Comparison of ENCODE assay signal across 11 cellular contexts in the genomic region with DNA sequence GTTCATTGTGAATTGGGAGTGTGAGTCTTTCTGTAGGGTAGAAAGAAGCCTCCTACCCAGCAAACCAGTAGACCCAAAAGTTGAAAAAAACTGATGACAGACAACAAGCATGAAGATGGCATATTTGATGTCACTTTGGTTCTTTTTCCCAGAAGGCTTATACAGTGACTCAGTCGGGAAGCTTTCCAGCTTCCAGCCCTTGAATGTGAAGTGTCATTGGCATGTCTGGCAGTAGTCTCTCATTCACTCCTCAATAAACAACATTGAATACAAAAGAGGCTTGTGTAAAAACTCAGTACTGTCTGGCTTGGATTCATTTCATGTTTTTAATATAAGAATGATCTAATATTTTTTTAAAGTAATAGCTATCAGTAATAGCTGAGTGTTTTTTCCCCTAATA.
DNase-seq lines count a peak whose midpoint lies in the region; ATAC-seq, FAIRE-seq and TF ChIP-seq lines count a peak whose summit lies in the region.
"Had no signal": no experiment of that assay in that cellular context is flagged by ENCODE, and none has a peak within 500 bp of the region (broad histone marks: within the 10 kb centered on the region; RNA-seq: fewer than 3 reads in every experiment).

No MANE protein-coding gene starts in this region.

- POLR2A ChIA-PET in SK-N-SH (lab: Yijun Ruan, JAX): no interaction called here

- H3F3A ChIP-seq in SK-N-SH (replicated peaks; ENCODE audit: insufficient read depth): peaks cover 46% of the 10 kb centered on the region

- peak; percentile 88 for FAIRE-seq in frontal cortex (lab: Jason Lieb, UNC)

- no peak for ATAC-seq in HG02610 (IDR thresholded peaks at IDR 0.05; ENCODE audit: unreplicated experiment)

- H3K27ac Mint-ChIP-seq in type B pancreatic cell: no peak overlapping the region

- peaks cover 61 to 67% of the 10 kb centered on the region in 2 experiments for H3K36me3 ChIP-seq in SK-N-SH (replicated peaks in 1 of 2; ENCODE audit: control insufficient read depth in 1 of 2, insufficient read depth in 2 of 2, low read length in 1 of 2)

- no peak overlapping the region for H3K4me3 ChIP-seq in SK-N-SH (ENCODE audit: low read depth in 2 of 2, low read length in 1 of 2)
- H3K4me3 ChIP-seq: upper lobe of left lung had no signal

- no peaks in the 10 kb centered on the region for H3K9me3 ChIP-seq in SK-N-SH
- H3K9me3 ChIP-seq: upper lobe of left lung had no signal

- H3K27me3 ChIP-seq in SK-N-SH (ENCODE audit: insufficient read depth): no peaks in the 10 kb centered on the region
- H3K27me3 ChIP-seq: upper lobe of left lung had no signal

- H3K79me2 ChIP-seq in SK-N-SH (ENCODE audit: insufficient read depth): peaks cover 5% of the 10 kb centered on the region; the same call in 1 of the 2 replicates

- H3K9me3 Mint-ChIP-seq in type B pancreatic cell: peaks cover 6% of the 10 kb centered on the region

- no peak overlapping the region for H2AFZ ChIP-seq in SK-N-SH (ENCODE audit: low read depth)

- peaks cover 0 to 33% of the 10 kb centered on the region in 2 experiments; a peak in 2 of 4 replicates for H3K4me1 ChIP-seq in SK-N-SH (ENCODE audit: control insufficient read depth in 1 of 2, insufficient read depth in 2 of 2, low read depth in 1 of 2, low read length in 1 of 2)

- H3K27me3 Mint-ChIP-seq in type B pancreatic cell: no peaks in the 10 kb centered on the region

- peak overlapping the region; percentile 40 to 83 for H3K27ac ChIP-seq in SK-N-SH (ENCODE audit: low read depth in 2 of 2, low read length in 1 of 2)

- no peaks in the 10 kb centered on the region for H3K9me2 ChIP-seq in SK-N-SH

- DNase-seq in EL (peak; percentile 86), SK-N-SH (no peak), frontal cortex (ENCODE audit: low spot score in 2 of 2) (no peak), pons (ENCODE audit: low spot score) (peak; percentile 87), LoVo (ENCODE audit: low spot score) (no peak), type B pancreatic cell (ENCODE audit: extremely low spot score, unreplicated experiment) (no peak)
- DNase-seq in activated CD4-positive, alpha-beta T cell treated with anti-CD3 and anti-CD28 coated beads for 48 hours: no peak
- DNase-seq: SHP77 treated with DMSO at 0.1 percent for 48 hours; stimulated activated CD4-positive, alpha-beta T cell treated with anti-CD3 and anti-CD28 coated beads, Interleukin-1b, Interleukin-23, amount 100 ng/mL, for 48 hours had no signal

- TF ChIP-seq EP300 in SK-N-SH (IDR thresholded peaks at IDR 0.05; ENCODE audit: borderline replicate concordance in 1 of 2, low read depth in 1 of 2, low read length in 1 of 2): no peak

- H3K4me3 Mint-ChIP-seq in type B pancreatic cell: no peak overlapping the region

- H3K4me1 Mint-ChIP-seq in type B pancreatic cell (ENCODE audit: unreplicated experiment): peaks cover 9% of the 10 kb centered on the region

- peaks cover 35% of the 10 kb centered on the region for H3K36me3 Mint-ChIP-seq in type B pancreatic cell

- no peak overlapping the region for H3K4me2 ChIP-seq in SK-N-SH

- peak overlapping the region; percentile 38; the same call in 1 of the 2 replicates for H3K9ac ChIP-seq in SK-N-SH

- CTCF ChIA-PET in SK-N-SH (lab: Yijun Ruan, JAX): interaction anchor here (1.9 to 3.0 kb wide), 2 partner anchors 12 to 166 kb away, joined by 6 to 14 read pairs; no protein-coding TSS in a partner anchor

- WGBS in SK-N-SH (ENCODE audit: low lambda C conversion rate): 8% methylated on average over 1 of the region's 1 CpG

- TF ChIP-seq CTCF in SK-N-SH (IDR thresholded peaks at IDR 0.05) (no peak), type B pancreatic cell (conservative IDR thresholded peaks at IDR 0.05) (no peak)

- TF ChIP-seq RAD21 in SK-N-SH (IDR thresholded peaks at IDR 0.05; ENCODE audit: low read length): no peak

- no peaks in the 10 kb centered on the region for H4K20me1 ChIP-seq in SK-N-SH (ENCODE audit: insufficient read depth)

TF ChIP-seq in SK-N-SH, 30 proteins besides CTCF, POLR2A, EP300 and RAD21 (continues in another document):
- TF ChIP-seq, protein P1, sequence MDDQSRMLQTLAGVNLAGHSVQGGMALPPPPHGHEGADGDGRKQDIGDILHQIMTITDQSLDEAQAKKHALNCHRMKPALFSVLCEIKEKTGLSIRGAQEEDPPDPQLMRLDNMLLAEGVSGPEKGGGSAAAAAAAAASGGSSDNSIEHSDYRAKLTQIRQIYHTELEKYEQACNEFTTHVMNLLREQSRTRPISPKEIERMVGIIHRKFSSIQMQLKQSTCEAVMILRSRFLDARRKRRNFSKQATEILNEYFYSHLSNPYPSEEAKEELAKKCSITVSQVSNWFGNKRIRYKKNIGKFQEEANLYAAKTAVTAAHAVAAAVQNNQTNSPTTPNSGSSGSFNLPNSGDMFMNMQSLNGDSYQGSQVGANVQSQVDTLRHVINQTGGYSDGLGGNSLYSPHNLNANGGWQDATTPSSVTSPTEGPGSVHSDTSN (IDR thresholded peaks at IDR 0.05): peak; percentile 50; the same call in 1 of the 2 replicates
- peak; percentile 41 for TF ChIP-seq NFIC (IDR thresholded peaks at IDR 0.05; ENCODE audit: borderline replicate concordance)
- TF ChIP-seq, protein P2, sequence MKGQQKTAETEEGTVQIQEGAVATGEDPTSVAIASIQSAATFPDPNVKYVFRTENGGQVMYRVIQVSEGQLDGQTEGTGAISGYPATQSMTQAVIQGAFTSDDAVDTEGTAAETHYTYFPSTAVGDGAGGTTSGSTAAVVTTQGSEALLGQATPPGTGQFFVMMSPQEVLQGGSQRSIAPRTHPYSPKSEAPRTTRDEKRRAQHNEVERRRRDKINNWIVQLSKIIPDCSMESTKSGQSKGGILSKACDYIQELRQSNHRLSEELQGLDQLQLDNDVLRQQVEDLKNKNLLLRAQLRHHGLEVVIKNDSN (IDR thresholded peaks at IDR 0.05; ENCODE audit: borderline replicate concordance, low read depth): no peak
- TF ChIP-seq, protein P3, sequence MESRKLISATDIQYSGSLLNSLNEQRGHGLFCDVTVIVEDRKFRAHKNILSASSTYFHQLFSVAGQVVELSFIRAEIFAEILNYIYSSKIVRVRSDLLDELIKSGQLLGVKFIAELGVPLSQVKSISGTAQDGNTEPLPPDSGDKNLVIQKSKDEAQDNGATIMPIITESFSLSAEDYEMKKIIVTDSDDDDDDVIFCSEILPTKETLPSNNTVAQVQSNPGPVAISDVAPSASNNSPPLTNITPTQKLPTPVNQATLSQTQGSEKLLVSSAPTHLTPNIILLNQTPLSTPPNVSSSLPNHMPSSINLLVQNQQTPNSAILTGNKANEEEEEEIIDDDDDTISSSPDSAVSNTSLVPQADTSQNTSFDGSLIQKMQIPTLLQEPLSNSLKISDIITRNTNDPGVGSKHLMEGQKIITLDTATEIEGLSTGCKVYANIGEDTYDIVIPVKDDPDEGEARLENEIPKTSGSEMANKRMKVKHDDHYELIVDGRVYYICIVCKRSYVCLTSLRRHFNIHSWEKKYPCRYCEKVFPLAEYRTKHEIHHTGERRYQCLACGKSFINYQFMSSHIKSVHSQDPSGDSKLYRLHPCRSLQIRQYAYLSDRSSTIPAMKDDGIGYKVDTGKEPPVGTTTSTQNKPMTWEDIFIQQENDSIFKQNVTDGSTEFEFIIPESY (IDR thresholded peaks at IDR 0.05; ENCODE audit: borderline replicate concordance, low read depth): no peak
- TF ChIP-seq, protein P4, sequence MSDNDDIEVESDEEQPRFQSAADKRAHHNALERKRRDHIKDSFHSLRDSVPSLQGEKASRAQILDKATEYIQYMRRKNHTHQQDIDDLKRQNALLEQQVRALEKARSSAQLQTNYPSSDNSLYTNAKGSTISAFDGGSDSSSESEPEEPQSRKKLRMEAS (IDR thresholded peaks at IDR 0.05; ENCODE audit: low read depth): 0 out of 2 replicates have a peak, but pooled peaks have one; percentile 23
- TF ChIP-seq TAF1 (IDR thresholded peaks at IDR 0.05; ENCODE audit: borderline replicate concordance, low read depth, low read length): no peak
- no peak for TF ChIP-seq EZH2phosphoT487 (IDR thresholded peaks at IDR 0.05; ENCODE audit: borderline replicate concordance, low read depth)
- TF ChIP-seq GATA2 (CRISPR knock-in tag; IDR thresholded peaks at IDR 0.05): no peak
- TF ChIP-seq FOXM1 (IDR thresholded peaks at IDR 0.05; ENCODE audit: low read depth): no peak
- no peak for TF ChIP-seq MEF2A (IDR thresholded peaks at IDR 0.05; ENCODE audit: borderline replicate concordance, low read depth)
- TF ChIP-seq RCOR1 (IDR thresholded peaks at IDR 0.05; ENCODE audit: low read length): no peak
- TF ChIP-seq TEAD4 (IDR thresholded peaks at IDR 0.05; ENCODE audit: borderline replicate concordance, insufficient read depth): no peak
- no peak for TF ChIP-seq MXI1 (IDR thresholded peaks at IDR 0.05; ENCODE audit: low read depth, low read length)
- TF ChIP-seq POLR2AphosphoS5 (IDR thresholded peaks at IDR 0.05; ENCODE audit: low read depth, low read length): no peak
- no peak for TF ChIP-seq NRF1 (IDR thresholded peaks at IDR 0.05; ENCODE audit: low read depth, low read length)
- TF ChIP-seq RXRA (IDR thresholded peaks at IDR 0.05; ENCODE audit: borderline replicate concordance, low read depth): no peak
- peak; percentile 41; the same call in 1 of the 2 replicates for TF ChIP-seq JUND (IDR thresholded peaks at IDR 0.05)
- TF ChIP-seq YY1 (IDR thresholded peaks at IDR 0.05; ENCODE audit: low read depth): no peak
- TF ChIP-seq RFX5 (IDR thresholded peaks at IDR 0.05; ENCODE audit: low read length): no peak
- TF ChIP-seq FOSL2 (IDR thresholded peaks at IDR 0.05; ENCODE audit: borderline replicate concordance, low read depth): peak; percentile 48; the same call in 1 of the 2 replicates
- no peak for TF ChIP-seq SMC3 (IDR thresholded peaks at IDR 0.05; ENCODE audit: low read depth, low read length)
- TF ChIP-seq GABPA (IDR thresholded peaks at IDR 0.05; ENCODE audit: low read depth): no peak
- no peak for TF ChIP-seq SIN3A (IDR thresholded peaks at IDR 0.05; ENCODE audit: borderline replicate concordance, low read depth, low read length)

Comparison
In these comparisons a context has a peak if more than half of its experiments do, and no peak if none do; other contexts are left out.
1. DNase-seq: peak in EL (single experiment) and pons (single experiment); none in SK-N-SH (single experiment), frontal cortex (0 of 2), LoVo (single experiment), type B pancreatic cell (single experiment) and activated CD4-positive, alpha-beta T cell treated with anti-CD3 and anti-CD28 coated beads for 48 hours (single experiment).